1 cellular context compared by ENCODE assay signal in genomic region chr17:42111901-42112551, GRCh38.
A peak's percentile ranks its signal among the peaks of the same experiment; 100 is the strongest.
TF ChIP-seq lines count a peak whose summit lies in the region.

No MANE protein-coding gene starts in this region.

TF ChIP-seq in HepG2, 621 proteins besides CTCF, POLR2A, EP300 and RAD21:
- TF ChIP-seq TOPORS (CRISPR knock-in tag; IDR thresholded peaks at IDR 0.05) (0 out of 2 replicates have a peak, but pooled peaks have one; percentile 18), BRD4 (CRISPR knock-in tag; IDR thresholded peaks at IDR 0.05) (0 out of 2 replicates have a peak, but pooled peaks have one; percentile 27), ZNF280B (CRISPR knock-in tag; IDR thresholded peaks at IDR 0.05; ENCODE audit: borderline replicate concordance) (0 out of 2 replicates have a peak, but pooled peaks have one; percentile 15), ZNF441 (CRISPR knock-in tag; IDR thresholded peaks at IDR 0.05; ENCODE audit: borderline replicate concordance) (no peak), YY1 (IDR thresholded peaks at IDR 0.05; ENCODE audit: insufficient read depth, insufficient replicate concordance, low read depth, low read length) (no peak), NFE2 (CRISPR knock-in tag; IDR thresholded peaks at IDR 0.05) (no peak), PHF21A (CRISPR knock-in tag; IDR thresholded peaks at IDR 0.05) (no peak), ELF3 (CRISPR knock-in tag; IDR thresholded peaks at IDR 0.05) (no peak), RBAK (CRISPR knock-in tag; IDR thresholded peaks at IDR 0.05) (no peak), ZNF572 (CRISPR knock-in tag; IDR thresholded peaks at IDR 0.05) (0 out of 2 replicates have a peak, but pooled peaks have one; percentile 11)
